26 cellular contexts compared by ENCODE assay signal in genomic region chr6:115396112-115396906, GRCh38.
"Had no signal": no experiment of that assay in that cellular context is flagged by ENCODE, and none has a peak within 500 bp of the region (broad histone marks: within the 10 kb centered on the region; RNA-seq: fewer than 3 reads in every experiment).

No MANE protein-coding gene starts in this region.

- DNase-seq: activated CD4-positive, alpha-beta T cell treated with anti-CD3 and anti-CD28 coated beads, Interleukin-2, amount 10 ng/mL, durations not matched to agents 7 days and 5 days; activated CD4-positive, alpha-beta T cell treated with anti-CD3 and anti-CD28 coated beads, Interleukin-2, amount 50 U/mL, for 48 hours; activated CD8-positive, alpha-beta T cell treated with anti-CD3 and anti-CD28 coated beads, Interleukin-2, amount 10 ng/mL, durations not matched to agents 7 days and 5 days; activated gamma-delta T cell; activated naive CD4-positive, alpha-beta T cell treated with Interleukin-2 at 50 U/mL for 16 hours; activated T-cell treated with anti-CD3 and anti-CD28 coated beads, Interleukin-2, amount 50 U/mL, for 24 hours; aorta; brain microvascular endothelial cell; Kasumi-1; KG1; MM.1S; MV-4-11; NCI-H1092 treated with DMSO at 0.1 percent for 48 hours; NCI-H1417; NCI-H146; NCI-H187; NCI-H2029 treated with DMSO at 0.1 percent for 48 hours; NCI-H2107; NCI-H2171; NCI-H510A; NCI-H526; NCI-H748 treated with DMSO at 0.1 percent for 48 hours; NK-92 treated with Interleukin-12 subunit alpha and Interleukin-12 subunit beta, amount 100 ng/mL, for 24 hours; PC-3; Peyer's patch; RPMI8226 had no signal

- ATAC-seq: activated CD8-positive, alpha-beta T cell treated with anti-CD3 and anti-CD28 coated beads, Interleukin-2, amount 10 ng/mL, durations not matched to agents 7 days and 5 days; PC-3 had no signal
